Comparison of ENCODE assay signal across 1 cellular context in the genomic region with DNA sequence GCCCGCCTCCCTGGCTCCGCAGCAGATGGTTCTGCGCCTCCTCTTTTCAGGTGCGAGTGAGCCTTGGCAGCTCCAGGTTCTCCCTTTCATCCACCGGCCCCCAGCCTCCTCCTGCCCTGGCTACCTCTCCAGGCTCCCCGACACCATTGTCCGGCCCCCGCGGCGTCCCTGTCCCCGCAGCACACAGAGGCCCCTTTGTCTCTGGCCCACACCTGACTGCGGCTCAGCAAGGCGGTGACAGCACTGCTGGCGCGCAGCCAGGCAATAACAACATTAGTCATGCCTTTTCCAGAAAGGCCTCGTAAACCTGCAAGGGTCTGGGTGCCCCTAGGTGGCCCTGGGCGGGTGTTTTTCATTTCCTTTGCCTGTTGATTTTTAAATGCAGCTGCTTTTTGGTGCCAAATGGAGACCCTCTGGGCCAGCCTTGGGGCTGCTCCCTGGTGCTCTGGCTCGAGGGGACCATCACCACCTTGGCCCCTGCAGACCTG.
TF ChIP-seq lines count a peak whose summit lies in the region.

No MANE protein-coding gene starts in this region.

TF ChIP-seq in HepG2, 621 proteins besides CTCF, POLR2A, EP300 and RAD21 (continued from another document and continues in another):
- TF ChIP-seq ZNF10 (CRISPR knock-in tag; IDR thresholded peaks at IDR 0.05; ENCODE audit: borderline replicate concordance, low read depth) (no peak), ZNF260 (CRISPR knock-in tag; IDR thresholded peaks at IDR 0.05; ENCODE audit: borderline replicate concordance, low read depth) (no peak), ZNF614 (CRISPR knock-in tag; IDR thresholded peaks at IDR 0.05; ENCODE audit: borderline replicate concordance) (0 out of 2 replicates have a peak, but pooled peaks have one; percentile 26), GLI4 (CRISPR knock-in tag; IDR thresholded peaks at IDR 0.05; ENCODE audit: borderline replicate concordance) (no peak), ATAD3A (CRISPR knock-in tag; IDR thresholded peaks at IDR 0.05) (no peak), PITX1 (CRISPR knock-in tag; IDR thresholded peaks at IDR 0.05) (peak; percentile 47; the same call in 1 of the 2 replicates), RBM22 (optimal IDR thresholded peaks at IDR 0.05; ENCODE audit: low read length) (no peak), GATAD2A (CRISPR knock-in tag; IDR thresholded peaks at IDR 0.05) (peak; percentile 91), TRIM24 (CRISPR knock-in tag; IDR thresholded peaks at IDR 0.05) (no peak), SMAD9 (CRISPR knock-in tag; IDR thresholded peaks at IDR 0.05) (no peak), ZNF343 (CRISPR knock-in tag; IDR thresholded peaks at IDR 0.05) (no peak), CREB1 (IDR thresholded peaks at IDR 0.05) (no peak), CREB1 (CRISPR knock-in tag; IDR thresholded peaks at IDR 0.05) (no peak), FLYWCH1 (CRISPR knock-in tag; IDR thresholded peaks at IDR 0.05) (no peak), SIN3B (IDR thresholded peaks at IDR 0.05; ENCODE audit: low read length) (no peak), KDM6A (CRISPR knock-in tag; IDR thresholded peaks at IDR 0.05; ENCODE audit: low read depth) (no peak), ZNF34 (CRISPR knock-in tag; IDR thresholded peaks at IDR 0.05; ENCODE audit: borderline replicate concordance) (no peak), NFYC (CRISPR knock-in tag; IDR thresholded peaks at IDR 0.05) (no peak), MEF2D (CRISPR knock-in tag; IDR thresholded peaks at IDR 0.05) (no peak), ZNF670 (CRISPR knock-in tag; IDR thresholded peaks at IDR 0.05; ENCODE audit: borderline replicate concordance) (no peak), KLF16 (CRISPR knock-in tag; IDR thresholded peaks at IDR 0.05) (no peak; a peak in 1 of 4 replicates), HOXA3 (CRISPR knock-in tag; IDR thresholded peaks at IDR 0.05) (peak; percentile 65), ZNF33A (CRISPR knock-in tag; IDR thresholded peaks at IDR 0.05; ENCODE audit: borderline replicate concordance) (no peak), SAFB2 (CRISPR knock-in tag; IDR thresholded peaks at IDR 0.05; ENCODE audit: borderline replicate concordance, low read depth) (no peak), ZNF746 (CRISPR knock-in tag; IDR thresholded peaks at IDR 0.05) (no peak), RXRB (CRISPR knock-in tag; IDR thresholded peaks at IDR 0.05; ENCODE audit: borderline replicate concordance) (peak; percentile 86), ZNF780A (CRISPR knock-in tag; IDR thresholded peaks at IDR 0.05) (no peak), BORCS8-MEF2B (CRISPR knock-in tag; IDR thresholded peaks at IDR 0.05) (no peak), JUND (CRISPR knock-in tag; IDR thresholded peaks at IDR 0.05) (peak; percentile 78; the same call in 1 of the 2 replicates), ZNF367 (CRISPR knock-in tag; IDR thresholded peaks at IDR 0.05; ENCODE audit: borderline replicate concordance) (no peak)
- TF ChIP-seq, protein P1, sequence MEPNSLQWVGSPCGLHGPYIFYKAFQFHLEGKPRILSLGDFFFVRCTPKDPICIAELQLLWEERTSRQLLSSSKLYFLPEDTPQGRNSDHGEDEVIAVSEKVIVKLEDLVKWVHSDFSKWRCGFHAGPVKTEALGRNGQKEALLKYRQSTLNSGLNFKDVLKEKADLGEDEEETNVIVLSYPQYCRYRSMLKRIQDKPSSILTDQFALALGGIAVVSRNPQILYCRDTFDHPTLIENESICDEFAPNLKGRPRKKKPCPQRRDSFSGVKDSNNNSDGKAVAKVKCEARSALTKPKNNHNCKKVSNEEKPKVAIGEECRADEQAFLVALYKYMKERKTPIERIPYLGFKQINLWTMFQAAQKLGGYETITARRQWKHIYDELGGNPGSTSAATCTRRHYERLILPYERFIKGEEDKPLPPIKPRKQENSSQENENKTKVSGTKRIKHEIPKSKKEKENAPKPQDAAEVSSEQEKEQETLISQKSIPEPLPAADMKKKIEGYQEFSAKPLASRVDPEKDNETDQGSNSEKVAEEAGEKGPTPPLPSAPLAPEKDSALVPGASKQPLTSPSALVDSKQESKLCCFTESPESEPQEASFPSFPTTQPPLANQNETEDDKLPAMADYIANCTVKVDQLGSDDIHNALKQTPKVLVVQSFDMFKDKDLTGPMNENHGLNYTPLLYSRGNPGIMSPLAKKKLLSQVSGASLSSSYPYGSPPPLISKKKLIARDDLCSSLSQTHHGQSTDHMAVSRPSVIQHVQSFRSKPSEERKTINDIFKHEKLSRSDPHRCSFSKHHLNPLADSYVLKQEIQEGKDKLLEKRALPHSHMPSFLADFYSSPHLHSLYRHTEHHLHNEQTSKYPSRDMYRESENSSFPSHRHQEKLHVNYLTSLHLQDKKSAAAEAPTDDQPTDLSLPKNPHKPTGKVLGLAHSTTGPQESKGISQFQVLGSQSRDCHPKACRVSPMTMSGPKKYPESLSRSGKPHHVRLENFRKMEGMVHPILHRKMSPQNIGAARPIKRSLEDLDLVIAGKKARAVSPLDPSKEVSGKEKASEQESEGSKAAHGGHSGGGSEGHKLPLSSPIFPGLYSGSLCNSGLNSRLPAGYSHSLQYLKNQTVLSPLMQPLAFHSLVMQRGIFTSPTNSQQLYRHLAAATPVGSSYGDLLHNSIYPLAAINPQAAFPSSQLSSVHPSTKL (CRISPR knock-in tag; IDR thresholded peaks at IDR 0.05) = peak; percentile 90
- TF ChIP-seq, protein P2, sequence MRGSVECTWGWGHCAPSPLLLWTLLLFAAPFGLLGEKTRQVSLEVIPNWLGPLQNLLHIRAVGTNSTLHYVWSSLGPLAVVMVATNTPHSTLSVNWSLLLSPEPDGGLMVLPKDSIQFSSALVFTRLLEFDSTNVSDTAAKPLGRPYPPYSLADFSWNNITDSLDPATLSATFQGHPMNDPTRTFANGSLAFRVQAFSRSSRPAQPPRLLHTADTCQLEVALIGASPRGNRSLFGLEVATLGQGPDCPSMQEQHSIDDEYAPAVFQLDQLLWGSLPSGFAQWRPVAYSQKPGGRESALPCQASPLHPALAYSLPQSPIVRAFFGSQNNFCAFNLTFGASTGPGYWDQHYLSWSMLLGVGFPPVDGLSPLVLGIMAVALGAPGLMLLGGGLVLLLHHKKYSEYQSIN (CRISPR knock-in tag; IDR thresholded peaks at IDR 0.05; ENCODE audit: borderline replicate concordance) = no peak
- TF ChIP-seq, protein P3, sequence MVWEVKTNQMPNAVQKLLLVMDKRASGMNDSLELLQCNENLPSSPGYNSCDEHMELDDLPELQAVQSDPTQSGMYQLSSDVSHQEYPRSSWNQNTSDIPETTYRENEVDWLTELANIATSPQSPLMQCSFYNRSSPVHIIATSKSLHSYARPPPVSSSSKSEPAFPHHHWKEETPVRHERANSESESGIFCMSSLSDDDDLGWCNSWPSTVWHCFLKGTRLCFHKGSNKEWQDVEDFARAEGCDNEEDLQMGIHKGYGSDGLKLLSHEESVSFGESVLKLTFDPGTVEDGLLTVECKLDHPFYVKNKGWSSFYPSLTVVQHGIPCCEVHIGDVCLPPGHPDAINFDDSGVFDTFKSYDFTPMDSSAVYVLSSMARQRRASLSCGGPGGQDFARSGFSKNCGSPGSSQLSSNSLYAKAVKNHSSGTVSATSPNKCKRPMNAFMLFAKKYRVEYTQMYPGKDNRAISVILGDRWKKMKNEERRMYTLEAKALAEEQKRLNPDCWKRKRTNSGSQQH (CRISPR knock-in tag; IDR thresholded peaks at IDR 0.05; ENCODE audit: low read depth) = 0 out of 2 replicates have a peak, but pooled peaks have one; percentile 58
- TF ChIP-seq, protein P4, sequence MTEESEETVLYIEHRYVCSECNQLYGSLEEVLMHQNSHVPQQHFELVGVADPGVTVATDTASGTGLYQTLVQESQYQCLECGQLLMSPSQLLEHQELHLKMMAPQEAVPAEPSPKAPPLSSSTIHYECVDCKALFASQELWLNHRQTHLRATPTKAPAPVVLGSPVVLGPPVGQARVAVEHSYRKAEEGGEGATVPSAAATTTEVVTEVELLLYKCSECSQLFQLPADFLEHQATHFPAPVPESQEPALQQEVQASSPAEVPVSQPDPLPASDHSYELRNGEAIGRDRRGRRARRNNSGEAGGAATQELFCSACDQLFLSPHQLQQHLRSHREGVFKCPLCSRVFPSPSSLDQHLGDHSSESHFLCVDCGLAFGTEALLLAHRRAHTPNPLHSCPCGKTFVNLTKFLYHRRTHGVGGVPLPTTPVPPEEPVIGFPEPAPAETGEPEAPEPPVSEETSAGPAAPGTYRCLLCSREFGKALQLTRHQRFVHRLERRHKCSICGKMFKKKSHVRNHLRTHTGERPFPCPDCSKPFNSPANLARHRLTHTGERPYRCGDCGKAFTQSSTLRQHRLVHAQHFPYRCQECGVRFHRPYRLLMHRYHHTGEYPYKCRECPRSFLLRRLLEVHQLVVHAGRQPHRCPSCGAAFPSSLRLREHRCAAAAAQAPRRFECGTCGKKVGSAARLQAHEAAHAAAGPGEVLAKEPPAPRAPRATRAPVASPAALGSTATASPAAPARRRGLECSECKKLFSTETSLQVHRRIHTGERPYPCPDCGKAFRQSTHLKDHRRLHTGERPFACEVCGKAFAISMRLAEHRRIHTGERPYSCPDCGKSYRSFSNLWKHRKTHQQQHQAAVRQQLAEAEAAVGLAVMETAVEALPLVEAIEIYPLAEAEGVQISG (CRISPR knock-in tag; IDR thresholded peaks at IDR 0.05) = peak; percentile 39; the same call in 1 of the 2 replicates
- TF ChIP-seq, protein P5, sequence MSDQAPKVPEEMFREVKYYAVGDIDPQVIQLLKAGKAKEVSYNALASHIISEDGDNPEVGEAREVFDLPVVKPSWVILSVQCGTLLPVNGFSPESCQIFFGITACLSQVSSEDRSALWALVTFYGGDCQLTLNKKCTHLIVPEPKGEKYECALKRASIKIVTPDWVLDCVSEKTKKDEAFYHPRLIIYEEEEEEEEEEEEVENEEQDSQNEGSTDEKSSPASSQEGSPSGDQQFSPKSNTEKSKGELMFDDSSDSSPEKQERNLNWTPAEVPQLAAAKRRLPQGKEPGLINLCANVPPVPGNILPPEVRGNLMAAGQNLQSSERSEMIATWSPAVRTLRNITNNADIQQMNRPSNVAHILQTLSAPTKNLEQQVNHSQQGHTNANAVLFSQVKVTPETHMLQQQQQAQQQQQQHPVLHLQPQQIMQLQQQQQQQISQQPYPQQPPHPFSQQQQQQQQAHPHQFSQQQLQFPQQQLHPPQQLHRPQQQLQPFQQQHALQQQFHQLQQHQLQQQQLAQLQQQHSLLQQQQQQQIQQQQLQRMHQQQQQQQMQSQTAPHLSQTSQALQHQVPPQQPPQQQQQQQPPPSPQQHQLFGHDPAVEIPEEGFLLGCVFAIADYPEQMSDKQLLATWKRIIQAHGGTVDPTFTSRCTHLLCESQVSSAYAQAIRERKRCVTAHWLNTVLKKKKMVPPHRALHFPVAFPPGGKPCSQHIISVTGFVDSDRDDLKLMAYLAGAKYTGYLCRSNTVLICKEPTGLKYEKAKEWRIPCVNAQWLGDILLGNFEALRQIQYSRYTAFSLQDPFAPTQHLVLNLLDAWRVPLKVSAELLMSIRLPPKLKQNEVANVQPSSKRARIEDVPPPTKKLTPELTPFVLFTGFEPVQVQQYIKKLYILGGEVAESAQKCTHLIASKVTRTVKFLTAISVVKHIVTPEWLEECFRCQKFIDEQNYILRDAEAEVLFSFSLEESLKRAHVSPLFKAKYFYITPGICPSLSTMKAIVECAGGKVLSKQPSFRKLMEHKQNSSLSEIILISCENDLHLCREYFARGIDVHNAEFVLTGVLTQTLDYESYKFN (CRISPR knock-in tag; conservative IDR thresholded peaks at IDR 0.05) = peak; percentile 82
- TF ChIP-seq, protein P6, sequence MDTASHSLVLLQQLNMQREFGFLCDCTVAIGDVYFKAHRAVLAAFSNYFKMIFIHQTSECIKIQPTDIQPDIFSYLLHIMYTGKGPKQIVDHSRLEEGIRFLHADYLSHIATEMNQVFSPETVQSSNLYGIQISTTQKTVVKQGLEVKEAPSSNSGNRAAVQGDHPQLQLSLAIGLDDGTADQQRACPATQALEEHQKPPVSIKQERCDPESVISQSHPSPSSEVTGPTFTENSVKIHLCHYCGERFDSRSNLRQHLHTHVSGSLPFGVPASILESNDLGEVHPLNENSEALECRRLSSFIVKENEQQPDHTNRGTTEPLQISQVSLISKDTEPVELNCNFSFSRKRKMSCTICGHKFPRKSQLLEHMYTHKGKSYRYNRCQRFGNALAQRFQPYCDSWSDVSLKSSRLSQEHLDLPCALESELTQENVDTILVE (CRISPR knock-in tag; IDR thresholded peaks at IDR 0.05) = 0 out of 2 replicates have a peak, but pooled peaks have one; percentile 19
- TF ChIP-seq, protein P7, sequence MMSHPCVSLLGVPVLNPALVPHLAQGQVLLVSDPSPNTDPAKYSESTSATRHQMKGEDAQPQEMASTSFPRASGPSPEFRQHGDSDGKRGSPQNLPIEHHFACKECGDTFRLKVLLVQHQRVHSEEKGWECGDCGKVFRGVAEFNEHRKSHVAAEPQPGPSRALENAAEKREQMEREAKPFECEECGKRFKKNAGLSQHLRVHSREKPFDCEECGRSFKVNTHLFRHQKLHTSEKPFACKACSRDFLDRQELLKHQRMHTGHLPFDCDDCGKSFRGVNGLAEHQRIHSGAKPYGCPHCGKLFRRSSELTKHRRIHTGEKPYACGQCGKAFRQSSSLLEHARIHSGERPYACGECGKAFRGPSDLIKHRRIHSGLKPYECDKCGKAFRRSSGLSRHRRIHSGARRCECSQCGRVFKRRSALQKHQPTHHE (CRISPR knock-in tag; IDR thresholded peaks at IDR 0.05; ENCODE audit: borderline replicate concordance) = no peak
- TF ChIP-seq, protein P8, sequence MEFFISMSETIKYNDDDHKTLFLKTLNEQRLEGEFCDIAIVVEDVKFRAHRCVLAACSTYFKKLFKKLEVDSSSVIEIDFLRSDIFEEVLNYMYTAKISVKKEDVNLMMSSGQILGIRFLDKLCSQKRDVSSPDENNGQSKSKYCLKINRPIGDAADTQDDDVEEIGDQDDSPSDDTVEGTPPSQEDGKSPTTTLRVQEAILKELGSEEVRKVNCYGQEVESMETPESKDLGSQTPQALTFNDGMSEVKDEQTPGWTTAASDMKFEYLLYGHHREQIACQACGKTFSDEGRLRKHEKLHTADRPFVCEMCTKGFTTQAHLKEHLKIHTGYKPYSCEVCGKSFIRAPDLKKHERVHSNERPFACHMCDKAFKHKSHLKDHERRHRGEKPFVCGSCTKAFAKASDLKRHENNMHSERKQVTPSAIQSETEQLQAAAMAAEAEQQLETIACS (CRISPR knock-in tag; IDR thresholded peaks at IDR 0.05) = no peak
- TF ChIP-seq, protein P9, sequence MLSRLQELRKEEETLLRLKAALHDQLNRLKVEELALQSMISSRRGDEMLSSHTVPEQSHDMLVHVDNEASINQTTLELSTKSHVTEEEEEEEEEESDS (CRISPR knock-in tag; IDR thresholded peaks at IDR 0.05; ENCODE audit: borderline replicate concordance) = no peak
- TF ChIP-seq, protein P10, sequence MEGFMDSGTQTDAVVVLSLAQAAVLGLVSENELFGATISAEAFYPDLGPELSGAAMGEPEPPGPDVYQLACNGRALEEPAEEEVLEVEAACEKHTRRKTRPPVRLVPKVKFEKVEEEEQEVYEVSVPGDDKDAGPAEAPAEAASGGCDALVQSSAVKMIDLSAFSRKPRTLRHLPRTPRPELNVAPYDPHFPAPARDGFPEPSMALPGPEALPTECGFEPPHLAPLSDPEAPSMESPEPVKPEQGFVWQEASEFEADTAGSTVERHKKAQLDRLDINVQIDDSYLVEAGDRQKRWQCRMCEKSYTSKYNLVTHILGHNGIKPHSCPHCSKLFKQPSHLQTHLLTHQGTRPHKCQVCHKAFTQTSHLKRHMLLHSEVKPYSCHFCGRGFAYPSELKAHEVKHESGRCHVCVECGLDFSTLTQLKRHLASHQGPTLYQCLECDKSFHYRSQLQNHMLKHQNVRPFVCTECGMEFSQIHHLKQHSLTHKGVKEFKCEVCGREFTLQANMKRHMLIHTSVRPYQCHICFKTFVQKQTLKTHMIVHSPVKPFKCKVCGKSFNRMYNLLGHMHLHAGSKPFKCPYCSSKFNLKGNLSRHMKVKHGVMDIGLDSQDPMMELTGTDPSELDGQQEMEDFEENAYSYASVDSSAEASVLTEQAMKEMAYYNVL (CRISPR knock-in tag; IDR thresholded peaks at IDR 0.05; ENCODE audit: borderline replicate concordance) = peak; percentile 74; the same call in 1 of the 2 replicates
